ENCODE assay signal across 7 cellular contexts in genomic region chr5:172985596-172985995, GRCh38. TPM values are rescaled to one million over a fixed set of nuclear protein-coding genes. Genes with fewer than 3 reads are reported as not detected.
DNase-seq lines count a peak whose midpoint lies in the region; ATAC-seq and TF ChIP-seq lines count a peak whose summit lies in the region.

No MANE protein-coding gene starts in this region.

- H3K4me1 ChIP-seq in OCI-LY1 (ENCODE audit: insufficient read depth, low read length, severe bottlenecking) (peaks cover 16% of the 10 kb centered on the region), neuron (ENCODE audit: insufficient read depth, low read length) (peaks cover 8% of the 10 kb centered on the region), vagina (peaks cover 54% of the 10 kb centered on the region)

- no peak overlapping the region for H3K9ac ChIP-seq in OCI-LY1 (ENCODE audit: low read length)

- DNase-seq in GM12864 (ENCODE audit: low read depth) (no peak), dorsolateral prefrontal cortex (no peak), SK-N-DZ (ENCODE audit: low spot score) (no peak), vagina (ENCODE audit: extremely low spot score in 2 of 2) (no peak)

- H3K27ac ChIP-seq in OCI-LY1 (ENCODE audit: low read depth, low read length, poor library complexity, severe bottlenecking): no peak overlapping the region
- H3K27ac ChIP-seq in dorsolateral prefrontal cortex: peak overlapping the region in 2 of 59 donors; percentile 25 to 35
- no peak overlapping the region for H3K27ac ChIP-seq in vagina

- H3K27me3 ChIP-seq in OCI-LY1 (ENCODE audit: insufficient read depth, low read length) (no peaks in the 10 kb centered on the region), dorsolateral prefrontal cortex (no peaks in the 10 kb centered on the region), neuron (ENCODE audit: insufficient read depth, low read length) (no peaks in the 10 kb centered on the region), vagina (no peaks in the 10 kb centered on the region)

- H4K20me1 ChIP-seq in OCI-LY1 (ENCODE audit: insufficient read depth, low read length): no peaks in the 10 kb centered on the region

- intact Hi-C loops in dorsolateral prefrontal cortex (cut with DNase I) (loop anchor here in 1 of 2 donors (10.0 kb wide), 1 partner anchor 159 kb away; the partner anchor contains the start of gene BNIP1), vagina (cut with DNase I) (loop anchor here (10.0 kb wide), 1 partner anchor 159 kb away; the partner anchor contains the start of gene BNIP1)

- TF ChIP-seq POLR2A in vagina (IDR thresholded peaks at IDR 0.05): no peak

- H3K9me3 ChIP-seq in OCI-LY1 (ENCODE audit: low read length) (no peaks in the 10 kb centered on the region), neuron (ENCODE audit: low read length) (no peaks in the 10 kb centered on the region), vagina (no peaks in the 10 kb centered on the region)

- H3F3A ChIP-seq in OCI-LY1 (ENCODE audit: insufficient read depth, low read length): no peaks in the 10 kb centered on the region

- H2AFZ ChIP-seq in OCI-LY1 (ENCODE audit: low read length) (no peak overlapping the region), neuron (ENCODE audit: low read depth, low read length) (no peak overlapping the region)

- H3K36me3 ChIP-seq in OCI-LY1 (ENCODE audit: insufficient read depth, low read length) (peaks cover 46% of the 10 kb centered on the region), neuron (ENCODE audit: insufficient read depth, low read length) (peaks cover 18% of the 10 kb centered on the region), vagina (peaks cover 0 to 6% of the 10 kb centered on the region in 2 donors)

- no peak for ATAC-seq in GM18511 (IDR thresholded peaks at IDR 0.05; ENCODE audit: unreplicated experiment)

- peak overlapping the region; percentile 24 for H3K4me3 ChIP-seq in GM12864 (ENCODE audit: low read depth, low read length)
- peak overlapping the region; percentile 97 for H3K4me3 ChIP-seq in OCI-LY1 (ENCODE audit: low read depth, low read length, poor library complexity, severe bottlenecking)
- H3K4me3 ChIP-seq in dorsolateral prefrontal cortex: peak overlapping the region in 47 of 59 donors; percentile 1 to 100 (median 90)
- H3K4me3 ChIP-seq in neuron (ENCODE audit: low read length): peak overlapping the region; percentile 7
- no peak overlapping the region for H3K4me3 ChIP-seq in vagina

- peak overlapping the region; percentile 69 for H3K4me2 ChIP-seq in OCI-LY1 (ENCODE audit: low read length)

- H3K9me2 ChIP-seq in OCI-LY1 (ENCODE audit: low read depth, low read length): no peaks in the 10 kb centered on the region

- TF ChIP-seq CTCF in GM12864 (IDR thresholded peaks at IDR 0.05; ENCODE audit: low read depth, low read length, missing control alignments) (no peak), OCI-LY1 (IDR thresholded peaks at IDR 0.05; ENCODE audit: low read length) (no peak), dorsolateral prefrontal cortex (IDR thresholded peaks at IDR 0.05 in 54 of 56, conservative IDR thresholded peaks at IDR 0.05 in 2 of 56; ENCODE audit: low read depth in 1 of 56, partially characterized antibody in 56 of 56) (no peak), vagina (IDR thresholded peaks at IDR 0.05) (no peak)

- peaks cover 47% of the 10 kb centered on the region for H3K79me2 ChIP-seq in OCI-LY1 (ENCODE audit: insufficient read depth, low read length)

RNA-seq across cellular contexts. Expression of gene ATP6V0E1, which starts 2.0 kb away (rescaled TPM):
- 100 to 1,000 TPM in 3 of 120 experiments, 10 to 100 TPM in 117; 35.0 to 115 (median 64.3) TPM for total RNA-seq in dorsolateral prefrontal cortex
- polyA plus RNA-seq in SK-N-DZ (2014; cell fraction: cytosol; rRNA removed): 110 and 112 TPM in 2 replicates
- 64.3 and 66.7 TPM in 2 replicates for polyA plus RNA-seq in SK-N-DZ (2014; cell fraction: nucleus; rRNA removed)
- 121 TPM for total RNA-seq in vagina

RNA-seq across cellular contexts. Expression of gene RPL26L1, which starts 26.4 kb away (rescaled TPM):
- total RNA-seq in dorsolateral prefrontal cortex (10 to 100 TPM; 13.1 to 36.0 (median 24.4) TPM), vagina (17.7 TPM)
- 85.7 and 94.4 TPM in 2 replicates for polyA plus RNA-seq in SK-N-DZ (2014; cell fraction: cytosol; rRNA removed)
- 57.8 and 73.1 TPM in 2 replicates for polyA plus RNA-seq in SK-N-DZ (2014; cell fraction: nucleus; rRNA removed)

Comparison
In these comparisons a context has a peak if more than half of its experiments do, and no peak if none do; other contexts are left out.
1. H3K4me3 ChIP-seq: peak in GM12864 (single experiment), OCI-LY1 (single experiment), dorsolateral prefrontal cortex (47 of 59) and neuron (single experiment); none in vagina (0 of 2).